In the genomic region with DNA sequence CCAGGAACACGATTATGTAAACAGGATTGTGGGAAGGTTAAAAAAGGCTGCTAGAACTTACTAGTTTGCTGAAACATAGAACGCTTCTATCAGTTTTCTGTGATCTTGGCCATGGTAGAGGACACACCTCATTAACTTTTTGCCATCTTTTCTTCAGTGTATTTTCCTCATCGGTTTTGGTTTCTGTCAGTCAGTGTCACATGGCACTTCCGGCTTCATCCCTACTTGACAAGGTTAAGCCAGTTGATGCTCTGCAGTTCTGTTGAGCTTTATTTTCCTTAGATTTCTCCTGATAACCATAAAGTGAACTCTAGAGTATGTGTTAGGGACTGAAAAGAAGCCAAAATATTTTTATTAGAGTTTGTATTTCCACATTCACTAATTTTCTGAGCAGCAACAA, we compare ENCODE assay signal across 22 cellular contexts.
DNase-seq lines count a peak whose midpoint lies in the region; TF ChIP-seq lines count a peak whose summit lies in the region.
"Had no signal": no experiment of that assay in that cellular context is flagged by ENCODE, and none has a peak within 500 bp of the region (broad histone marks: within the 10 kb centered on the region; RNA-seq: fewer than 3 reads in every experiment).

No MANE protein-coding gene starts in this region.

- no peaks in the 10 kb centered on the region for H3K9me3 ChIP-seq in BE2C
- H3K9me3 ChIP-seq: MG63 had no signal

- peak overlapping the region; percentile 12; the same call in 1 of the 2 replicates for H3K4me3 ChIP-seq in BE2C (ENCODE audit: low read depth, low read length)
- H3K4me3 ChIP-seq: MG63 had no signal

- no peaks in the 10 kb centered on the region for H3K27me3 ChIP-seq in BE2C
- H3K27me3 ChIP-seq: MG63 had no signal

- H3K4me1 ChIP-seq in BE2C, result peaks cover 19% of the 10 kb centered on the region

- no peak for TF ChIP-seq CTCF in BE2C (IDR thresholded peaks at IDR 0.05; ENCODE audit: low read depth, low read length)
- TF ChIP-seq CTCF in HFFc6 (IDR thresholded peaks at IDR 0.05), result no peak

- H3K27ac Mint-ChIP-seq in HFFc6, result no peak overlapping the region
- H3K27ac Mint-ChIP-seq: CD8-positive, alpha-beta memory T cell had no signal

- no peaks in the 10 kb centered on the region for H3K36me3 ChIP-seq in BE2C
- H3K36me3 ChIP-seq: MG63 had no signal

- H3K4me3 Mint-ChIP-seq in HFFc6, result peak overlapping the region; percentile 1; the same call in 1 of the 2 replicates
- H3K4me3 Mint-ChIP-seq: CD8-positive, alpha-beta memory T cell had no signal

- H3K4me1 Mint-ChIP-seq in HFFc6 (ENCODE audit: low read depth), result peaks cover 22% of the 10 kb centered on the region
- H3K4me1 Mint-ChIP-seq: CD8-positive, alpha-beta memory T cell had no signal

- peak; percentile 43 for DNase-seq in BE2C
- no peak for DNase-seq in HFFc6
- peak; percentile 37 for DNase-seq in amniotic epithelial cell (ENCODE audit: low read depth)
- DNase-seq in kidney tubule cell (ENCODE audit: low spot score), result peak; percentile 11
- DNase-seq in cortex of kidney (lab: John Stamatoyannopoulos, UW), result no peak
- DNase-seq in NOMO-1 treated with dmso at 0.1 percent for 144 hours (lab: John Stamatoyannopoulos, UW; ENCODE audit: unreplicated experiment), result no peak
- DNase-seq in SIG-M5 treated with dmso at 0.1 percent for 504 hours (lab: John Stamatoyannopoulos, UW; ENCODE audit: unreplicated experiment), result no peak
- DNase-seq in stimulated activated CD4-positive, alpha-beta T cell treated with anti-CD3 and anti-CD28 coated beads, Interleukin-12 subunit alpha, Interleukin-12 subunit beta, amount 100 ng/mL, for 4 hours, result no peak
- DNase-seq: 8988T; C1 segment of cervical spinal cord; CD8-positive, alpha-beta memory T cell; DMS53; EL; Kasumi-1; MG63; NCI-H1417; NCI-H1694 treated with DMSO at 0.1 percent for 48 hours; NCI-H2081 treated with DMSO at 0.1 percent for 48 hours; NCI-H446; NCI-H526; PC-3; Right ventricle myocardium superior had no signal

- H3K9me3 Mint-ChIP-seq in HFFc6, result no peaks in the 10 kb centered on the region

- H3K36me3 Mint-ChIP-seq in HFFc6 (ENCODE audit: low read depth), result no peaks in the 10 kb centered on the region

- H3K27me3 Mint-ChIP-seq in HFFc6 (ENCODE audit: insufficient read depth), result peaks cover 1% of the 10 kb centered on the region; the same call in 1 of the 2 replicates

Comparison
In these comparisons a context has a peak if more than half of its experiments do, and no peak if none do; other contexts are left out.
1. DNase-seq: peak in BE2C (single experiment), amniotic epithelial cell (single experiment) and kidney tubule cell (single experiment); none in HFFc6 (single experiment), cortex of kidney (single experiment), NOMO-1 treated with dmso at 0.1 percent for 144 hours (single experiment), SIG-M5 treated with dmso at 0.1 percent for 504 hours (single experiment) and stimulated activated CD4-positive, alpha-beta T cell treated with anti-CD3 and anti-CD28 coated beads, Interleukin-12 subunit alpha, Interleukin-12 subunit beta, amount 100 ng/mL, for 4 hours (single experiment).